17 cellular contexts compared by ENCODE assay signal in the genomic region with DNA sequence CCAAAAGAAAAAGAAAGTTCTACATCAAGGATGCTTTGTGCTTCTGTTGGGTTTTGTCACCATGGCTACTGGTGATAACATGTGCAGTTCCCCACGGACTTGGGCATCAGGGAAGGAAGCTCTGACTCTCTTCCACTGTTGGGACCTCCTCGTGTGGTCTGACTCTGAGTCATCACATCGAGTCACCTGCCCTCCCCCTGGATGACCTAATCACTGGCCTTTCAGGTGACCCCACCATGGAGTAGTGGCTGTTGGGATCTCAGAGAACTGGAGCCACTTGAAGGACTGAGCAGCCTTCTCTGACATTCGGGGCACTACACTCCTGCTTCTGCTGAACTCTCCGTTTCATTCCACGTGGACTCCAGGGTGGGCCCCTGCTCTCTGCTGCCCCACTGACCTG.
DNase-seq lines count a peak whose midpoint lies in the region; ATAC-seq and TF ChIP-seq lines count a peak whose summit lies in the region.
"Had no signal": no experiment of that assay in that cellular context is flagged by ENCODE, and none has a peak within 500 bp of the region (broad histone marks: within the 10 kb centered on the region; RNA-seq: fewer than 3 reads in every experiment).

No MANE protein-coding gene starts in this region.

- H3K27ac ChIP-seq in prostate gland (no peak overlapping the region), left lung (no peak overlapping the region)
- H3K27ac ChIP-seq: right lobe of liver, SK-N-MC, upper lobe of left lung had no signal

- H3K4me3 ChIP-seq in fibroblast of pulmonary artery (replicated peaks; ENCODE audit: low read depth, low read length) (no peak overlapping the region), prostate gland (no peak overlapping the region), left lung (no peak overlapping the region)
- H3K4me3 ChIP-seq: right lobe of liver, SK-N-MC, upper lobe of left lung had no signal

- intact Hi-C loops in prostate gland (cut with DNase I) (no loop called here), left lung (cut with DNase I) (no loop called here)

- 75% methylated on average over 6 of the region's 6 CpGs for WGBS in prostate gland

- ATAC-seq in HG02870 (IDR thresholded peaks at IDR 0.05; ENCODE audit: unreplicated experiment) (no peak), left lung (no peak), GM18520 (IDR thresholded peaks at IDR 0.05; ENCODE audit: unreplicated experiment) (no peak)
- ATAC-seq: effector memory CD8-positive, alpha-beta T cell; right lobe of liver had no signal

- H3K36me3 ChIP-seq in prostate gland (no peaks in the 10 kb centered on the region), left lung (no peaks in the 10 kb centered on the region)
- H3K36me3 ChIP-seq: right lobe of liver, upper lobe of left lung had no signal

- no peak for TF ChIP-seq CTCF in fibroblast of pulmonary artery (IDR thresholded peaks at IDR 0.05; ENCODE audit: low read length, missing control alignments)
- TF ChIP-seq CTCF in prostate gland (IDR thresholded peaks at IDR 0.05), result no peak
- no peak for TF ChIP-seq CTCF in left lung (IDR thresholded peaks at IDR 0.05)

- H3K9me3 ChIP-seq in prostate gland (no peaks in the 10 kb centered on the region), left lung (no peaks in the 10 kb centered on the region)
- H3K9me3 ChIP-seq: right lobe of liver, upper lobe of left lung had no signal

- TF ChIP-seq POLR2A in prostate gland (IDR thresholded peaks at IDR 0.05), result no peak

- DNase-seq in Daoy (ENCODE audit: low read depth) (peak; percentile 43), T1000 (lab: John Stamatoyannopoulos, UW) (peak; percentile 6), fibroblast of pulmonary artery (ENCODE audit: low read depth) (peak; percentile 3), renal cortical epithelial cell (ENCODE audit: low read depth) (peak; percentile 16), prostate gland (ENCODE audit: low spot score) (no peak), left lung (no peak)
- DNase-seq: central memory CD4-positive, alpha-beta T cell; effector memory CD8-positive, alpha-beta T cell; NCI-H1417 treated with DMSO at 0.1 percent for 48 hours; NCI-H2171; nucleus accumbens; right lobe of liver; stimulated activated naive CD4-positive, alpha-beta T cell treated with Interleukin-2 at 50 U/mL for 16 hours; upper lobe of left lung had no signal

- H3K4me1 ChIP-seq in prostate gland (replicated peaks) (no peaks in the 10 kb centered on the region), left lung (no peaks in the 10 kb centered on the region)
- H3K4me1 ChIP-seq: right lobe of liver, upper lobe of left lung had no signal

- H3K27me3 ChIP-seq in prostate gland (replicated peaks; ENCODE audit: insufficient read depth) (no peaks in the 10 kb centered on the region), left lung (no peaks in the 10 kb centered on the region)
- H3K27me3 ChIP-seq: right lobe of liver, upper lobe of left lung had no signal

Comparison
In these comparisons a context has a peak if more than half of its experiments do, and no peak if none do; other contexts are left out.
1. DNase-seq: peak in Daoy (single experiment), T1000 (single experiment), fibroblast of pulmonary artery (single experiment) and renal cortical epithelial cell (single experiment); none in prostate gland (single experiment) and left lung (0 of 2).